2 cellular contexts compared by ENCODE assay signal in genomic region chr2:27177441-27178351, GRCh38.
TF ChIP-seq lines count a peak whose summit lies in the region.

No MANE protein-coding gene starts in this region.

TF ChIP-seq in IMR-90, 13 proteins besides CTCF, POLR2A, EP300 and RAD21:
- no peak for TF ChIP-seq NFE2L2 (IDR thresholded peaks at IDR 0.05; ENCODE audit: low read depth, low read length)
- no peak for TF ChIP-seq MAFK (IDR thresholded peaks at IDR 0.05; ENCODE audit: low read depth, low read length)
- no peak for TF ChIP-seq SMC3 (IDR thresholded peaks at IDR 0.05; ENCODE audit: low read depth, low read length)
- no peak for TF ChIP-seq USF2 (IDR thresholded peaks at IDR 0.05; ENCODE audit: low read depth, low read length)
- TF ChIP-seq RFX5 (IDR thresholded peaks at IDR 0.05; ENCODE audit: low read depth, low read length): no peak
- no peak for TF ChIP-seq CEBPB (IDR thresholded peaks at IDR 0.05; ENCODE audit: low read depth, low read length)

TF ChIP-seq in HepG2, 621 proteins besides CTCF, POLR2A, EP300 and RAD21 (continues in another document):
- peak; percentile 76; the same call in 1 of the 2 replicates for TF ChIP-seq ATF3 (CRISPR knock-in tag; IDR thresholded peaks at IDR 0.05)
- peak; percentile 96 for TF ChIP-seq RXRA (CRISPR knock-in tag; IDR thresholded peaks at IDR 0.05)
- peak; percentile 44; the same call in 1 of the 2 replicates for TF ChIP-seq PRDM10 (CRISPR knock-in tag; IDR thresholded peaks at IDR 0.05; ENCODE audit: low read depth)
- no peak for TF ChIP-seq MTF1 (CRISPR knock-in tag; IDR thresholded peaks at IDR 0.05)
- no peak; the same call in 1 of the 2 replicates for TF ChIP-seq CHD4 (IDR thresholded peaks at IDR 0.05; ENCODE audit: borderline replicate concordance, low read length)
- peak; percentile 57 for TF ChIP-seq MAFF (IDR thresholded peaks at IDR 0.05; ENCODE audit: low read depth, low read length)
- no peak for TF ChIP-seq TAF15 (IDR thresholded peaks at IDR 0.05; ENCODE audit: low read depth, low read length, poor library complexity, severe bottlenecking)
- TF ChIP-seq ZFY (CRISPR knock-in tag; IDR thresholded peaks at IDR 0.05): peak; percentile 54; the same call in 1 of the 2 replicates
- peak; percentile 32; the same call in 1 of the 2 replicates for TF ChIP-seq ZNF281 (CRISPR knock-in tag; IDR thresholded peaks at IDR 0.05; ENCODE audit: borderline replicate concordance)
- TF ChIP-seq MXD4 (CRISPR knock-in tag; IDR thresholded peaks at IDR 0.05): peak; percentile 83; the same call in 1 of the 2 replicates
- TF ChIP-seq SYNCRIP (IDR thresholded peaks at IDR 0.05; ENCODE audit: insufficient read depth, low read depth, low read length): no peak
- TF ChIP-seq ZNF407 (CRISPR knock-in tag; IDR thresholded peaks at IDR 0.05; ENCODE audit: not compliant biosample characterization): no peak
- no peak for TF ChIP-seq ZZZ3 (CRISPR knock-in tag; IDR thresholded peaks at IDR 0.05; ENCODE audit: borderline replicate concordance)
- peak; percentile 82; the same call in 1 of the 2 replicates for TF ChIP-seq ZNF841 (CRISPR knock-in tag; IDR thresholded peaks at IDR 0.05; ENCODE audit: borderline replicate concordance)
- TF ChIP-seq PPARG (CRISPR knock-in tag; conservative IDR thresholded peaks at IDR 0.05): peak; percentile 92
- peak; percentile 87; the same call in 1 of the 2 replicates for TF ChIP-seq MYPOP (CRISPR knock-in tag; IDR thresholded peaks at IDR 0.05)
- no peak for TF ChIP-seq PCBP2 (optimal IDR thresholded peaks at IDR 0.05; ENCODE audit: low read depth, low read length, poor library complexity, severe bottlenecking)
- TF ChIP-seq ZNF660 (CRISPR knock-in tag; IDR thresholded peaks at IDR 0.05; ENCODE audit: borderline replicate concordance, low read depth): no peak
- peak; percentile 33; the same call in 1 of the 2 replicates for TF ChIP-seq CBX5 (CRISPR knock-in tag; IDR thresholded peaks at IDR 0.05; ENCODE audit: borderline replicate concordance)
- no peak for TF ChIP-seq ZNF367 (CRISPR knock-in tag; IDR thresholded peaks at IDR 0.05; ENCODE audit: borderline replicate concordance)
- TF ChIP-seq ZNF234 (CRISPR knock-in tag; conservative IDR thresholded peaks at IDR 0.05): no peak
- no peak for TF ChIP-seq SP1 (IDR thresholded peaks at IDR 0.05)
- TF ChIP-seq SP1 (CRISPR knock-in tag; IDR thresholded peaks at IDR 0.05): no peak; the same call in 1 of the 2 replicates
- TF ChIP-seq TCF7 (IDR thresholded peaks at IDR 0.05; ENCODE audit: low read depth): peak; percentile 99
- peak; percentile 78 for TF ChIP-seq RERE (CRISPR knock-in tag; IDR thresholded peaks at IDR 0.05; ENCODE audit: low read depth)
- TF ChIP-seq KDM6A (CRISPR knock-in tag; IDR thresholded peaks at IDR 0.05; ENCODE audit: low read depth): peak; percentile 94
- peak; percentile 75; the same call in 1 of the 2 replicates for TF ChIP-seq ZNF232 (CRISPR knock-in tag; IDR thresholded peaks at IDR 0.05; ENCODE audit: borderline replicate concordance)
- TF ChIP-seq PBX2 (CRISPR knock-in tag; IDR thresholded peaks at IDR 0.05): no peak
- TF ChIP-seq ZNF709 (CRISPR knock-in tag; IDR thresholded peaks at IDR 0.05): no peak; the same call in 1 of the 2 replicates
